9 cellular contexts compared by ENCODE assay signal in genomic region chr12:101855364-101855884, GRCh38. TPM values are rescaled to one million over a fixed set of nuclear protein-coding genes. Genes with fewer than 3 reads are reported as not detected.
DNase-seq lines count a peak whose midpoint lies in the region; ATAC-seq and TF ChIP-seq lines count a peak whose summit lies in the region.
"Had no signal": no experiment of that assay in that cellular context is flagged by ENCODE, and none has a peak within 500 bp of the region (broad histone marks: within the 10 kb centered on the region; RNA-seq: fewer than 3 reads in every experiment).

No MANE protein-coding gene starts in this region.

- no peak for TF ChIP-seq EP300 in suprapubic skin (IDR thresholded peaks at IDR 0.05)

- H3K9me3 Mint-ChIP-seq in H9, result no peaks in the 10 kb centered on the region
- H3K9me3 Mint-ChIP-seq in progenitor cell of endocrine pancreas (ENCODE audit: low read depth), result no peaks in the 10 kb centered on the region
- no peaks in the 10 kb centered on the region for H3K9me3 Mint-ChIP-seq in WTC11

- H3K36me3 ChIP-seq in suprapubic skin, result no peaks in the 10 kb centered on the region
- H3K36me3 ChIP-seq: gastrocnemius medialis had no signal

- H3K23ac ChIP-seq in H9 (ENCODE audit: insufficient read length, low read depth, low read length), result no peak overlapping the region

- no peak overlapping the region for H3K4me3 ChIP-seq in suprapubic skin
- H3K4me3 ChIP-seq: gastrocnemius medialis, lung had no signal

- no peak overlapping the region for H3K27ac ChIP-seq in H9 (ENCODE audit: insufficient read length, low read depth, low read length)
- peak overlapping the region; percentile 37 for H3K27ac ChIP-seq in epithelial cell of prostate
- H3K27ac ChIP-seq in suprapubic skin, result no peak overlapping the region
- H3K27ac ChIP-seq: gastrocnemius medialis had no signal

- no peak overlapping the region for H4K91ac ChIP-seq in H9 (ENCODE audit: insufficient read length, low read depth, low read length)

- H3K4me2 ChIP-seq in H9 (ENCODE audit: insufficient read depth, insufficient read length, low read length), result no peak overlapping the region

- CTCF ChIA-PET in WTC11 (lab: Charles Lee), result interaction anchor here (1.2 to 1.6 kb wide), 3 partner anchors 16 to 32 kb away, joined by 3 to 5 read pairs (median 4); no protein-coding TSS in a partner anchor

- H4K8ac ChIP-seq in H9 (replicated peaks; ENCODE audit: insufficient read length, low read depth, low read length), result no peak overlapping the region

- no peaks in the 10 kb centered on the region for H3K79me1 ChIP-seq in H9 (ENCODE audit: insufficient read depth, low read depth, low read length, poor library complexity, severe bottlenecking)

- H3K4me1 ChIP-seq in H9 (ENCODE audit: insufficient read depth, low read length) (no peaks in the 10 kb centered on the region), suprapubic skin (peaks cover 28% of the 10 kb centered on the region)
- H3K4me1 ChIP-seq: gastrocnemius medialis had no signal

- no peak overlapping the region for H3K18ac ChIP-seq in H9 (ENCODE audit: insufficient read length, low read depth, low read length)

- H2BK5ac ChIP-seq in H9 (ENCODE audit: insufficient read length, low read length), result no peak overlapping the region

- no peak for TF ChIP-seq POLR2A in suprapubic skin (IDR thresholded peaks at IDR 0.05)

- DNase-seq in H9, result no peak
- peak; percentile 93 for DNase-seq in OCI-M1 (lab: John Stamatoyannopoulos, UW)
- peak; percentile 37 for DNase-seq in epithelial cell of prostate (ENCODE audit: low read depth, low spot score)
- DNase-seq in progenitor cell of endocrine pancreas (ENCODE audit: low spot score, unreplicated experiment), result no peak
- DNase-seq in suprapubic skin (ENCODE audit: low spot score in 2 of 2), result no peak
- DNase-seq in omental fat pad (ENCODE audit: low spot score), result no peak
- DNase-seq in WTC11 (ENCODE audit: low spot score), result no peak
- DNase-seq: gastrocnemius medialis had no signal

- H3K79me2 ChIP-seq in H9 (ENCODE audit: insufficient read depth, low read length), result no peaks in the 10 kb centered on the region

- no peak overlapping the region for H3K4ac ChIP-seq in H9 (ENCODE audit: low read depth, low read length)

- H4K20me1 ChIP-seq in H9 (ENCODE audit: control insufficient read depth, insufficient read depth, insufficient read length), result no peaks in the 10 kb centered on the region

- no peak overlapping the region for H2BK20ac ChIP-seq in H9 (ENCODE audit: low read depth, low read length, poor library complexity, severe bottlenecking)

- no peak overlapping the region for H2BK120ac ChIP-seq in H9 (ENCODE audit: low read depth, low read length, poor library complexity, severe bottlenecking)

- no peak overlapping the region for H2AK5ac ChIP-seq in H9 (ENCODE audit: insufficient read length, low read length)

- H3K56ac ChIP-seq in H9 (ENCODE audit: insufficient read length, low read depth, low read length), result no peak overlapping the region

- no peak overlapping the region for H3K9ac ChIP-seq in H9 (ENCODE audit: extremely low read depth, insufficient read length, low read length)

- no peaks in the 10 kb centered on the region for H3K27me3 ChIP-seq in H9 (ENCODE audit: insufficient read depth, low read length)
- H3K27me3 ChIP-seq in suprapubic skin, result no peaks in the 10 kb centered on the region
- H3K27me3 ChIP-seq: gastrocnemius medialis had no signal

- WGBS in H9 (ENCODE audit: extremely low coverage, insufficient read length, low lambda C conversion rate), result no CpG with 5 or more reads among the region's 3 CpGs
- WGBS in suprapubic skin, result 16% methylated on average over 3 of the region's 3 CpGs

- H3T11ph ChIP-seq in H9 (ENCODE audit: low read length), result no peak overlapping the region

- no peak overlapping the region for H2BK12ac ChIP-seq in H9 (ENCODE audit: insufficient read length, low read depth, low read length)

- H2AFZ ChIP-seq in H9 (ENCODE audit: low read length), result peak overlapping the region; percentile 16

- TF ChIP-seq CTCF in H9 (conservative IDR thresholded peaks at IDR 0.05) (no peak), progenitor cell of endocrine pancreas (IDR thresholded peaks at IDR 0.05; ENCODE audit: unreplicated experiment) (no peak), suprapubic skin (IDR thresholded peaks at IDR 0.05) (no peak), omental fat pad (IDR thresholded peaks at IDR 0.05) (no peak), WTC11 (IDR thresholded peaks at IDR 0.05) (no peak)

- POLR2A ChIA-PET in WTC11 (lab: Charles Lee), result no interaction called here

- H3K27ac Mint-ChIP-seq in H9 (no peak overlapping the region), progenitor cell of endocrine pancreas (peak overlapping the region; percentile 13), WTC11 (no peak overlapping the region)

- no peak overlapping the region for H3K14ac ChIP-seq in H9 (ENCODE audit: insufficient read depth, low read length)

- no peak overlapping the region for H4K5ac ChIP-seq in H9 (ENCODE audit: insufficient read length, low read depth, low read length)

- no peaks in the 10 kb centered on the region for H3K23me2 ChIP-seq in H9 (ENCODE audit: insufficient read length, low read depth, low read length, poor library complexity, severe bottlenecking)

- H2BK15ac ChIP-seq in H9 (ENCODE audit: low read depth, low read length), result no peak overlapping the region

- no peaks in the 10 kb centered on the region for H3K27me3 Mint-ChIP-seq in H9 (ENCODE audit: low read depth)
- H3K27me3 Mint-ChIP-seq in progenitor cell of endocrine pancreas, result no peaks in the 10 kb centered on the region
- no peaks in the 10 kb centered on the region for H3K27me3 Mint-ChIP-seq in WTC11 (ENCODE audit: low read depth)

- H3K4me1 Mint-ChIP-seq in H9 (peaks cover 0 to 2% of the 10 kb centered on the region in 2 experiments; a peak in 1 of 4 replicates), progenitor cell of endocrine pancreas (ENCODE audit: low read depth) (peaks cover 8% of the 10 kb centered on the region), WTC11 (peaks cover 9% of the 10 kb centered on the region)

- H3K36me3 Mint-ChIP-seq in H9 (ENCODE audit: insufficient read depth in 1 of 3, low read depth in 3 of 3) (no peaks in the 10 kb centered on the region), progenitor cell of endocrine pancreas (ENCODE audit: insufficient read depth) (no peaks in the 10 kb centered on the region), WTC11 (no peaks in the 10 kb centered on the region)

- ATAC-seq in omental fat pad (ENCODE audit: low FRiP score) (no peak), WTC11 (no peak)
- ATAC-seq: gastrocnemius medialis had no signal

- no peaks in the 10 kb centered on the region for H3K9me3 ChIP-seq in H9 (ENCODE audit: control insufficient read depth, low read depth, low read length)
- no peaks in the 10 kb centered on the region for H3K9me3 ChIP-seq in suprapubic skin
- H3K9me3 ChIP-seq: gastrocnemius medialis had no signal

- H3K4me3 Mint-ChIP-seq in H9 (no peak overlapping the region), progenitor cell of endocrine pancreas (ENCODE audit: low read depth) (no peak overlapping the region), WTC11 (no peak overlapping the region)

TF ChIP-seq in WTC11, 78 proteins besides CTCF, POLR2A, EP300 and RAD21 (continues in another document):
- TF ChIP-seq GTF2I (CRISPR knock-in tag; conservative IDR thresholded peaks at IDR 0.05) (no peak), AFF4 (CRISPR knock-in tag; IDR thresholded peaks at IDR 0.05; ENCODE audit: borderline replicate concordance) (no peak), NR2C2 (CRISPR knock-in tag; IDR thresholded peaks at IDR 0.05) (no peak), CDX4 (CRISPR knock-in tag; IDR thresholded peaks at IDR 0.05; ENCODE audit: borderline replicate concordance) (no peak), FOXK1 (CRISPR knock-in tag; IDR thresholded peaks at IDR 0.05) (no peak)

RNA-seq across cellular contexts. Expression of gene DRAM1, which starts 22.0 kb away (rescaled TPM):
- total RNA-seq in H9 (2021) (6.3 and 6.5 TPM in 2 replicates), progenitor cell of endocrine pancreas (3.8 and 6.5 TPM in 2 replicates), suprapubic skin (1 to 10 TPM; 4.8 to 7.4 (median 6.9) TPM), omental fat pad (10 to 100 TPM; 22.3 to 37.5 (median 25.4) TPM), WTC11 (2021) (6.0 to 6.9 TPM (median 6.6 TPM) in 3 replicates)

RNA-seq across cellular contexts. Expression of gene GNPTAB, which starts 24.7 kb away (rescaled TPM):
- total RNA-seq in H9 (2021), result 42.8 and 44.3 TPM in 2 replicates
- 22.9 and 23.2 TPM in 2 replicates for total RNA-seq in progenitor cell of endocrine pancreas
- total RNA-seq in suprapubic skin, result 10 to 100 TPM; 25.0 to 68.2 (median 45.8) TPM
- 10 to 100 TPM; 18.3 to 28.8 (median 24.8) TPM for total RNA-seq in omental fat pad
- total RNA-seq in WTC11 (2021), result 22.5 to 25.4 TPM (median 24.4 TPM) in 3 replicates

Comparison
In these comparisons a context has a peak if more than half of its experiments do, and no peak if none do; other contexts are left out.
1. DNase-seq: peak in OCI-M1 (single experiment) and epithelial cell of prostate (single experiment); none in H9 (single experiment), progenitor cell of endocrine pancreas (single experiment), suprapubic skin (0 of 2), omental fat pad (single experiment) and WTC11 (single experiment).